In the genomic region with DNA sequence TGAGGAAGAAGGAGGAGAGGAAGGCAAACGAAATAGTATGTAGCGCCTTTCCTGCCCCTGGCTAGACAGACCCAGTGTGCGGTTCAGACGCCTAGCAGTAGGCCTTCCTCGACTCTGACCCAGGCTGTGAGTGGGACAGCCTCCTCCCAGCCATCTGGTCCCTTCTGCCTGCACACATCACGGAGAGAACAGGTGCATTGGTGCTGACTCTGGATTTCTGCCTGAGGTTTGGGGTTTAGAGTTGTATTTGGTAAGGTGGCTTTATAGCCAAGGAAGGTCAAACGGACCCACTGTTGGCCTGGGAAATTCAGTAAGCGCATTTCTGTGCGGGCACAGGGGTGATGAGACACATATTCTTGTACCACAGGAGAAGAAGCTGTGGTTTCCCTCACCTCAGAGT, we compare ENCODE assay signal across 20 cellular contexts.
"Had no signal": no experiment of that assay in that cellular context is flagged by ENCODE, and none has a peak within 500 bp of the region (broad histone marks: within the 10 kb centered on the region; RNA-seq: fewer than 3 reads in every experiment).

No MANE protein-coding gene starts in this region.

- H3K4me3 ChIP-seq: hepatocyte, pancreas, psoas muscle, thyroid gland had no signal

- H3K36me3 ChIP-seq: pancreas, thyroid gland had no signal

- H3K27me3 ChIP-seq: hepatocyte, pancreas, thyroid gland had no signal

- H3K27ac ChIP-seq: hepatocyte, pancreas, psoas muscle, thyroid gland had no signal

- H3K4me1 ChIP-seq: psoas muscle had no signal

- DNase-seq: activated B cell treated with CpG ODN at 0.5 μM for 24 hours; activated CD4-positive, alpha-beta T cell treated with anti-CD3 and anti-CD28 coated beads for 36 hours; activated CD4-positive, alpha-beta T cell treated with anti-CD3 and anti-CD28 coated beads, Interleukin-2, amount 50 U/mL, for 4 hours; activated effector memory CD4-positive, alpha-beta T cell treated with anti-CD3 and anti-CD28 coated beads, Interleukin-2, amount 50 U/mL, for 16 hours; activated naive CD4-positive, alpha-beta T cell treated with anti-CD3 and anti-CD28 coated beads, Interleukin-2, amount 10 ng/mL, durations not matched to agents 7 days and 5 days; activated naive CD8-positive, alpha-beta T cell treated with anti-CD3 and anti-CD28 coated beads, Interleukin-2, amount 50 U/mL, for 24 hours; activated T-cell treated with anti-CD3 and anti-CD28 coated beads for 4 hours; effector memory CD4-positive, alpha-beta T cell; foreskin melanocyte; immature natural killer cell; pancreas; psoas muscle; right cardiac atrium; stimulated activated CD4-positive, alpha-beta T cell treated with anti-CD3 and anti-CD28 coated beads, Interleukin-12 subunit alpha, Interleukin-12 subunit beta, amount 100 ng/mL, for 4 hours; stimulated activated CD4-positive, alpha-beta T cell treated with anti-CD3 and anti-CD28 coated beads, Interleukin-4, amount 100 ng/mL, for 4 hours; stimulated activated naive CD8-positive, alpha-beta T cell treated with anti-CD3 and anti-CD28 coated beads, Interleukin-15, Interleukin-2, amounts not matched to agents 100 U/mL and 50 U/mL, for 24 hours; substantia nigra; T1000; thyroid gland had no signal

- H3K9me3 ChIP-seq: pancreas, psoas muscle, thyroid gland had no signal
